In the genomic region with DNA sequence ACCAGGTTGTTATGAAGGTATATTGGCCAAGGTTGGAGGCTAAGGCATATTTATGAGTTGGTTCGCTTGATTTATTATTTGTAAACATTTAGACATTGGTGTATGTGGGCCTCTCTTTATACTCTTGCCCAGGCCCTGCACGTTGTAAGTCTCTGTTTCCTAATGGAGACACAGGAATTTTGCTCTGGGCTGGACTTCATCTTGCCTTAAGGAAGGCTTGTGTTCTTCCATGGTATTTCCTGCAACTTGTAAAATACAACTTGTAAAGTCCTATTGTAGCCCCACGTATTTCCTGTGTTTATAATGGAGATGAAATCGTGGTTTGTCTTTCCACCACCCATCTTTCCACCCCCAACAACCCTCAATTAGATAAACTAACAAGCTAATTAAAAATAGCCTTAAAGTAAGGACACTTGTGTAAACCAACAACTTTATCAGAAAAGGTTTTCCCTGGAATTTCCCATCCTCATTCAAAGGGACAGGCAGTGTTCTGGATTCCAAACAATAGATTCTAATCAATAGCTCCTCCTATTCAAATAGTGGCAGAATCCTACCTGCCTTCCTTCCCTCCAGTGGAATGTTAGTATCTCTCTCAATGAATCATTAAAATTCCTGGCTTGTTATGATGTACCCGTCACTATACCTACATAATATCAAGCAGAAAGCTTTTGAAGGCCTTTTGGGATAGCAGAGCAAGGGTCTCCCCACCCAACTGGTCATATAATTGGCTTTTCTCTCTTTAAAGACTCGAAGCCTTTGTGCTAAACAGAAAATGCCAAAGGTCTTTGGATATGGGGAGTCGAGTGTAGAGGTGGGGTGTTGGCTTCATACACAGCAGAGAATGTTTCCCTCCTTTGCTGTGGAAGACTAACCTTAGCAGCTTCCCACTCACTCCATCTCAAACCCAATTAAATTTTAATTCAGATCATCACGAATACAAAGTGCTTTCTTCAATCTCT, we compare ENCODE assay signal across 20 cellular contexts.
DNase-seq lines count a peak whose midpoint lies in the region; ATAC-seq and TF ChIP-seq lines count a peak whose summit lies in the region.
"Had no signal": no experiment of that assay in that cellular context is flagged by ENCODE, and none has a peak within 500 bp of the region (broad histone marks: within the 10 kb centered on the region; RNA-seq: fewer than 3 reads in every experiment).

No MANE protein-coding gene starts in this region.

- no peaks in the 10 kb centered on the region for H3K9me3 Mint-ChIP-seq in HFFc6
- no peaks in the 10 kb centered on the region for H3K9me3 Mint-ChIP-seq in stimulated activated effector memory CD8-positive, alpha-beta T cell treated with anti-CD3 and anti-CD28 coated beads, Interleukin-12 subunit alpha, Interleukin-12 subunit beta, amount 100 ng/mL, for 72 hours
- peaks cover 0 to 3% (median 0%) of the 10 kb centered on the region in 3 donors for H3K9me3 Mint-ChIP-seq in T-cell
- H3K9me3 Mint-ChIP-seq: T-helper 1 cell treated with Interleukin-12 subunit alpha and Interleukin-12 subunit beta and Interleukin-4 antibody, amounts not matched to agents 30 μg/mL and 1 μg/mL, for 36 hours had no signal

- H3K27me3 Mint-ChIP-seq in HFFc6 (ENCODE audit: insufficient read depth) (no peaks in the 10 kb centered on the region), T-cell (no peaks in the 10 kb centered on the region)
- H3K27me3 Mint-ChIP-seq: activated CD8-positive, alpha-beta T cell treated with anti-CD3 and anti-CD28 coated beads for 36 hours; B cell had no signal

- H3K36me3 Mint-ChIP-seq in HFFc6 (ENCODE audit: low read depth) (0 out of 2 replicates have a peak, but pooled peaks cover 4% of the 10 kb centered on the region), T-cell (peaks cover 16% of the 10 kb centered on the region)
- H3K36me3 Mint-ChIP-seq in stimulated activated effector memory CD8-positive, alpha-beta T cell treated with anti-CD3 and anti-CD28 coated beads, Interleukin-12 subunit alpha, Interleukin-12 subunit beta, amount 100 ng/mL, for 72 hours, result peaks cover 2% of the 10 kb centered on the region

- DNase-seq in HFFc6 (no peak), left kidney (ENCODE audit: low read depth, low spot score) (peak; percentile 41), T-cell (no peak)
- no peak for DNase-seq in stimulated activated effector memory CD8-positive, alpha-beta T cell treated with anti-CD3 and anti-CD28 coated beads, Interleukin-12 subunit alpha, Interleukin-12 subunit beta, amount 100 ng/mL, for 72 hours (ENCODE audit: low spot score in 2 of 2)
- DNase-seq: activated CD8-positive, alpha-beta T cell treated with anti-CD3 and anti-CD28 coated beads for 36 hours; activated T-cell treated with anti-CD3 and anti-CD28 coated beads, Interleukin-2, amount 50 U/mL, for 48 hours; NCI-H1694 treated with DMSO at 0.1 percent for 48 hours; NCI-H2227 treated with DMSO at 0.1 percent for 48 hours; small intestine; stimulated activated CD8-positive, alpha-beta memory T cell treated with anti-CD3 and anti-CD28 coated beads, Interleukin-4, amount 100 ng/mL, for 48 hours; WERI-Rb-1 had no signal

- no peak for ATAC-seq in stimulated activated effector memory CD8-positive, alpha-beta T cell treated with anti-CD3 and anti-CD28 coated beads, Interleukin-12 subunit alpha, Interleukin-12 subunit beta, amount 100 ng/mL, for 72 hours
- no peak for ATAC-seq in T-cell (replicated peaks in 1 of 4)
- ATAC-seq in GM21737 (IDR thresholded peaks at IDR 0.05; ENCODE audit: unreplicated experiment), result no peak
- ATAC-seq in GM19455 (IDR thresholded peaks at IDR 0.05; ENCODE audit: unreplicated experiment), result no peak
- ATAC-seq: activated CD8-positive, alpha-beta T cell treated with anti-CD3 and anti-CD28 coated beads for 36 hours; activated naive CD4-positive, alpha-beta T cell treated with anti-CD3 and anti-CD28 coated beads, Interleukin-2, amount 50 U/mL, for 72 hours; body of pancreas; left lobe of liver had no signal

- peak overlapping the region; percentile 37; the same call in 1 of the 2 replicates for H3K4me3 Mint-ChIP-seq in HFFc6
- H3K4me3 Mint-ChIP-seq in stimulated activated effector memory CD8-positive, alpha-beta T cell treated with anti-CD3 and anti-CD28 coated beads, Interleukin-12 subunit alpha, Interleukin-12 subunit beta, amount 100 ng/mL, for 72 hours, result no peak overlapping the region
- H3K4me3 Mint-ChIP-seq in T-cell, result no peak overlapping the region
- H3K4me3 Mint-ChIP-seq: activated CD8-positive, alpha-beta T cell treated with anti-CD3 and anti-CD28 coated beads for 36 hours; B cell; T-helper 1 cell treated with Interleukin-12 subunit alpha and Interleukin-12 subunit beta and Interleukin-4 antibody, amounts not matched to agents 30 μg/mL and 1 μg/mL, for 36 hours had no signal

- H3K27ac ChIP-seq in VCaP, result peak overlapping the region; percentile 83
- H3K27ac ChIP-seq: body of pancreas, coronary artery, WERI-Rb-1 had no signal

- H3K4me1 Mint-ChIP-seq in HFFc6 (ENCODE audit: low read depth), result peaks cover 54% of the 10 kb centered on the region
- peaks cover 34% of the 10 kb centered on the region for H3K4me1 Mint-ChIP-seq in stimulated activated effector memory CD8-positive, alpha-beta T cell treated with anti-CD3 and anti-CD28 coated beads, Interleukin-12 subunit alpha, Interleukin-12 subunit beta, amount 100 ng/mL, for 72 hours
- H3K4me1 Mint-ChIP-seq in T-cell, result peaks cover 21 to 34% (median 30%) of the 10 kb centered on the region in 3 donors

- H3K27ac Mint-ChIP-seq in HFFc6 (peak overlapping the region; percentile 82), T-cell (peak overlapping the region in 1 of 2 donors; percentile 45)
- H3K27ac Mint-ChIP-seq in stimulated activated effector memory CD8-positive, alpha-beta T cell treated with anti-CD3 and anti-CD28 coated beads, Interleukin-12 subunit alpha, Interleukin-12 subunit beta, amount 100 ng/mL, for 72 hours, result peak overlapping the region; percentile 3
- H3K27ac Mint-ChIP-seq: activated CD8-positive, alpha-beta T cell treated with anti-CD3 and anti-CD28 coated beads for 36 hours; activated naive CD4-positive, alpha-beta T cell treated with anti-CD3 and anti-CD28 coated beads, Interleukin-2, amount 50 U/mL, for 72 hours; B cell; T-helper 1 cell treated with Interleukin-12 subunit alpha and Interleukin-12 subunit beta and Interleukin-4 antibody, amounts not matched to agents 30 μg/mL and 1 μg/mL, for 36 hours had no signal

- CTCF ChIA-PET in T-cell (lab: Charles Lee), result no interaction called here

- TF ChIP-seq CTCF in HFFc6 (IDR thresholded peaks at IDR 0.05) (no peak), VCaP (conservative IDR thresholded peaks at IDR 0.05) (no peak)

- POLR2A ChIA-PET in T-cell (lab: Charles Lee), result interaction anchor here in 1 of 2 donors (0.6 kb wide), 1 partner anchor 38 kb away, joined by 3 read pairs; no protein-coding TSS in a partner anchor
